ENCODE assay signal across 19 cellular contexts in the genomic region with DNA sequence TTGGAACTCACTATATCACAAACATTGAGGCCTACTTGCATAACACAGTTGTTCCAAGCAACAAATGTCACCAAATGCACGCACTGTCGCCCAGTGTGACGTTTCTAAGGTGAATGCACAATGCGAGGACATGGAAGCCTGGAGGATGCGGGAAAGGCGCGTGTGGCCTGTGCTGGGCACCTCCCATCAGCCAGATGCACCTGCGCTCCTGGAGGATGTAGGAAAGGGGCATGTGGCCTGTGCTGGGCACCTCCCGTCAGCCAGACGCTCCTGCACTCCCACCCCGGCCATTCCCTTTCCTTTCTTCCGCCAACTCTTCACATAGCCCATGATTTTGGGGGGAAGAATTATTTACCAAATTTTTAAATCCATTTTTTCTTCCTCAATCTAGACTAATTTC.
DNase-seq lines count a peak whose midpoint lies in the region; ATAC-seq and TF ChIP-seq lines count a peak whose summit lies in the region.
"Had no signal": no experiment of that assay in that cellular context is flagged by ENCODE, and none has a peak within 500 bp of the region (broad histone marks: within the 10 kb centered on the region; RNA-seq: fewer than 3 reads in every experiment).

No MANE protein-coding gene starts in this region.

- no peak overlapping the region for H3K27ac ChIP-seq in left ventricle myocardium inferior (replicated peaks)
- H3K27ac ChIP-seq in esophagus muscularis mucosa (replicated peaks in 1 of 4) = no peak overlapping the region
- H3K27ac ChIP-seq in A673 (ENCODE audit: low read depth, low read length, poor library complexity, severe bottlenecking) = no peak overlapping the region
- H3K27ac ChIP-seq: A549 had no signal

- H3K4me1 ChIP-seq in left ventricle myocardium inferior (peaks cover 6% of the 10 kb centered on the region), esophagus muscularis mucosa (no peaks in the 10 kb centered on the region), A673 (ENCODE audit: insufficient read depth, low read length, poor library complexity, severe bottlenecking) (no peaks in the 10 kb centered on the region)
- H3K4me1 ChIP-seq: A549 had no signal

- POLR2A ChIA-PET in A673 (lab: Charles Lee; ENCODE audit: low non-redundant PET) = no interaction called here

- intact Hi-C loops in cardiac septum (cut with DNase I) = no loop called here
- intact Hi-C loops in left ventricle myocardium inferior (cut with micrococcal nuclease) = no loop called here
- intact Hi-C loops in esophagus muscularis mucosa (cut with DNase I) = no loop called here
- intact Hi-C loops in A673 (cut with micrococcal nuclease; ENCODE audit: unreplicated experiment) = no loop called here

- peak; percentile 41 for DNase-seq in cardiac septum (ENCODE audit: low spot score)
- DNase-seq in left ventricle myocardium inferior = no peak
- peak; percentile 41 for DNase-seq in ecto neural progenitor cell (ENCODE audit: low spot score)
- peak; percentile 66 for DNase-seq in esophagus muscularis mucosa (ENCODE audit: extremely low spot score)
- DNase-seq in A673 (ENCODE audit: low spot score) = no peak
- no peak for DNase-seq in NCI-H226
- DNase-seq: 8988T; C1 segment of cervical spinal cord; Calu3; CD4-positive, alpha-beta memory T cell; COR-L47; DMS53; DMS79 treated with DMSO at 0.1 percent for 48 hours; GF-D8; GOT3; H7; HCEC 1CT had no signal

- no peak for TF ChIP-seq CTCF in left ventricle myocardium inferior (IDR thresholded peaks at IDR 0.05; ENCODE audit: borderline replicate concordance)
- TF ChIP-seq CTCF in esophagus muscularis mucosa (IDR thresholded peaks at IDR 0.05) = no peak
- TF ChIP-seq CTCF in A673 (conservative IDR thresholded peaks at IDR 0.05; ENCODE audit: low read depth, low read length) = no peak

- H3K27me3 ChIP-seq in left ventricle myocardium inferior (ENCODE audit: low read depth) = peaks cover 7% of the 10 kb centered on the region
- H3K27me3 ChIP-seq in esophagus muscularis mucosa = peaks cover 0 to 8% (median 0%) of the 10 kb centered on the region in 4 donors
- peaks cover 32% of the 10 kb centered on the region for H3K27me3 ChIP-seq in A673 (replicated peaks; ENCODE audit: insufficient read depth, low read depth, low read length, poor library complexity)

- ATAC-seq in HG02981 (IDR thresholded peaks at IDR 0.05; ENCODE audit: unreplicated experiment) = no peak
- ATAC-seq: A549 had no signal

- no TSS peak for BruUV-seq in A673 (replicated peaks; lab: Mats Ljungman, UMichigan)

- no peaks in the 10 kb centered on the region for H3K36me3 ChIP-seq in left ventricle myocardium inferior
- H3K36me3 ChIP-seq in esophagus muscularis mucosa = no peaks in the 10 kb centered on the region
- H3K36me3 ChIP-seq in A673 (ENCODE audit: insufficient read depth, low read length, poor library complexity, severe bottlenecking) = no peaks in the 10 kb centered on the region

- no peak for TF ChIP-seq POLR2A in esophagus muscularis mucosa (IDR thresholded peaks at IDR 0.05; ENCODE audit: low read depth)

- H3K4me3 ChIP-seq in left ventricle myocardium inferior = no peak overlapping the region
- H3K4me3 ChIP-seq in esophagus muscularis mucosa = no peak overlapping the region
- no peak overlapping the region for H3K4me3 ChIP-seq in A673 (ENCODE audit: low read depth, low read length, poor library complexity, severe bottlenecking)
- H3K4me3 ChIP-seq: A549 had no signal

- CTCF ChIA-PET in A673 (lab: Charles Lee) = no interaction called here

- TF ChIP-seq EP300 in esophagus muscularis mucosa (IDR thresholded peaks at IDR 0.05) = no peak

- WGBS in esophagus muscularis mucosa = 86% methylated on average over 12 of the region's 12 CpGs

- peaks cover 18% of the 10 kb centered on the region for H3K9me3 ChIP-seq in left ventricle myocardium inferior (replicated peaks)
- H3K9me3 ChIP-seq in esophagus muscularis mucosa = peaks cover 0 to 16% (median 2%) of the 10 kb centered on the region in 4 donors
- no peaks in the 10 kb centered on the region for H3K9me3 ChIP-seq in A673 (ENCODE audit: low read depth, low read length, poor library complexity, severe bottlenecking)
- H3K9me3 ChIP-seq: A549 had no signal

Comparison
In these comparisons a context has a peak if more than half of its experiments do, and no peak if none do; other contexts are left out.
1. DNase-seq: peak in cardiac septum (single experiment), ecto neural progenitor cell (single experiment) and esophagus muscularis mucosa (single experiment); none in left ventricle myocardium inferior (single experiment), A673 (single experiment) and NCI-H226 (single experiment).